Comparison of ENCODE assay signal across 18 cellular contexts in the genomic region with DNA sequence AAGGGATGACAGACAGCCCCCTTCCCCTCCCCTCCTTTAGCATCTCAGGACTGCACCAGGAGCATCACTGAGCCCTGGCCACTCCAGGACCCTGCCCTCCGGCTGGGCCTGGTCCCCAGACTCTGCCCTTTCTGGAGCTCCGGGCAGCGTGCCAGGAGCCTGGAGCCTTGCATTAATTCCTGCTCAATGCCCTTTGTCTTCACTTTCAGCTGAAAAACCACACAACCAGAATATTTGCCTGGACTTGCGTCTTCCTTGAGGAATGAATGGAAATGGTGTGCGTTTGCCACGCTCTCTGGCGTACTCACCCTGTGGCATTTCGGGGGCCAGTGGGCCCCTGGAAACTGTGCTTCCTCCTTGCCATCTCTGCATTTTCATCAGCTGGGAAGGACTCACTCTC. TPM values are rescaled to one million over a fixed set of nuclear protein-coding genes. Genes with fewer than 3 reads are reported as not detected.
DNase-seq lines count a peak whose midpoint lies in the region; ATAC-seq and TF ChIP-seq lines count a peak whose summit lies in the region.
"Had no signal": no experiment of that assay in that cellular context is flagged by ENCODE, and none has a peak within 500 bp of the region (broad histone marks: within the 10 kb centered on the region; RNA-seq: fewer than 3 reads in every experiment).

No MANE protein-coding gene starts in this region.

- CTCF ChIA-PET in mammary epithelial cell (lab: Charles Lee; ENCODE audit: low non-redundant PET): no interaction called here

- no peak overlapping the region for H3K23ac ChIP-seq in neuronal stem cell (ENCODE audit: low read depth, low read length, poor library complexity)

- H3K27me3 ChIP-seq in mammary epithelial cell (ENCODE audit: insufficient read depth, low read length) (no peaks in the 10 kb centered on the region), neuronal stem cell (ENCODE audit: control insufficient read depth in 3 of 3, insufficient read depth in 3 of 3, low read depth in 1 of 3, low read length in 3 of 3) (no peaks in the 10 kb centered on the region), GM23338 (ENCODE audit: insufficient read depth) (no peaks in the 10 kb centered on the region)
- H3K27me3 ChIP-seq: dorsolateral prefrontal cortex had no signal

- dilution Hi-C loops in mammary epithelial cell (cut with HindIII; ENCODE audit: low sequenced_read_pairs): no loop called here

- no peak overlapping the region for H3K18ac ChIP-seq in neuronal stem cell (ENCODE audit: low read length)

- no TSS peak for BruUV-seq in mammary epithelial cell (replicated peaks; lab: Mats Ljungman, UMichigan)

- H3K9me2 ChIP-seq in GM23338 (ENCODE audit: insufficient read depth): no peaks in the 10 kb centered on the region

- no peak overlapping the region for H3K27ac ChIP-seq in mammary epithelial cell (ENCODE audit: insufficient read depth, low read depth, low read length)
- no peak overlapping the region for H3K27ac ChIP-seq in neuronal stem cell (replicated peaks; ENCODE audit: low read length)
- H3K27ac ChIP-seq in GM23338 (ENCODE audit: low read depth): no peak overlapping the region
- H3K27ac ChIP-seq: 22Rv1, dorsolateral prefrontal cortex, HL-60 had no signal

- H3K4me3 Mint-ChIP-seq in GM23338: no peak overlapping the region

- no peak overlapping the region for H2BK15ac ChIP-seq in neuronal stem cell (ENCODE audit: low read length)

- H3K4ac ChIP-seq in neuronal stem cell (ENCODE audit: low read length): no peak overlapping the region

- peaks cover 25% of the 10 kb centered on the region for H3K9me3 Mint-ChIP-seq in GM23338

- peak; percentile 41 for DNase-seq in DMS 273 (lab: John Stamatoyannopoulos, UW; ENCODE audit: unreplicated experiment)
- no peak for DNase-seq in DMS 273 treated with DMSO at 0.1 percent for 48 hours (lab: John Stamatoyannopoulos, UW)
- DNase-seq in NCI-H2171 (lab: John Stamatoyannopoulos, UW): peak; percentile 18
- DNase-seq in mammary epithelial cell: peak; percentile 95
- DNase-seq in neuronal stem cell (ENCODE audit: low spot score): no peak
- no peak for DNase-seq in UCSD-AML1 (lab: John Stamatoyannopoulos, UW; ENCODE audit: unreplicated experiment)
- DNase-seq in GM23338 (ENCODE audit: low spot score): no peak
- no peak for DNase-seq in NCI-H510A treated with DMSO at 0.1 percent for 48 hours (lab: John Stamatoyannopoulos, UW)
- DNase-seq: Caco-2; H7; NCI-H774; occipital lobe; stimulated activated CD4-positive, alpha-beta T cell treated with anti-CD3 and anti-CD28 coated beads, Interleukin-12 subunit alpha, Interleukin-12 subunit beta, amount 100 ng/mL, for 4 hours had no signal

- H3K9me3 ChIP-seq in mammary epithelial cell (replicated peaks; ENCODE audit: insufficient read depth, low read length) (peaks cover 9% of the 10 kb centered on the region), neuronal stem cell (replicated peaks in 1 of 2; ENCODE audit: control insufficient read depth in 2 of 2, insufficient read depth in 1 of 2, low read depth in 1 of 2, low read length in 2 of 2) (peaks cover 3 to 20% of the 10 kb centered on the region in 2 donors)

- H2BK120ac ChIP-seq in neuronal stem cell (ENCODE audit: low read depth, low read length): no peak overlapping the region

- no peak overlapping the region for H2AFZ ChIP-seq in mammary epithelial cell (ENCODE audit: low read depth, low read length)
- H2AFZ ChIP-seq in neuronal stem cell (ENCODE audit: low read length): no peak overlapping the region
- no peak overlapping the region for H2AFZ ChIP-seq in GM23338

- no peak overlapping the region for H2AK5ac ChIP-seq in neuronal stem cell (ENCODE audit: low read depth, low read length)

- H3K79me2 ChIP-seq in mammary epithelial cell (ENCODE audit: insufficient read depth, low read length): no peaks in the 10 kb centered on the region
- no peaks in the 10 kb centered on the region for H3K79me2 ChIP-seq in GM23338 (replicated peaks; ENCODE audit: insufficient read depth)

- H3K4me2 ChIP-seq in mammary epithelial cell (ENCODE audit: insufficient read depth, low read depth, low read length) (peak overlapping the region; percentile 58), neuronal stem cell (ENCODE audit: insufficient read depth, low read length, poor library complexity, severe bottlenecking) (no peak overlapping the region), GM23338 (no peak overlapping the region)

- no peak for ATAC-seq in GM23338
- ATAC-seq: Right ventricle myocardium inferior had no signal

- H3K9ac ChIP-seq in mammary epithelial cell (ENCODE audit: insufficient read depth, low read length): no peak overlapping the region
- no peak overlapping the region for H3K9ac ChIP-seq in neuronal stem cell (ENCODE audit: low read depth, low read length, poor library complexity)

- no peak overlapping the region for H3K27ac Mint-ChIP-seq in GM23338

- 1% methylated on average over 6 of the region's 8 CpGs for WGBS in mammary epithelial cell (ENCODE audit: low coverage, missing lambda C conversion rate)
- WGBS in neuronal stem cell (ENCODE audit: extremely low coverage in 2 of 2, insufficient read length in 2 of 2, insufficient replicate concordance in 1 of 2), 2 donors: no CpG with 5 or more reads among the region's 8 CpGs

- TF ChIP-seq CTCF in mammary epithelial cell (conservative IDR thresholded peaks at IDR 0.05 in 1 of 2, IDR thresholded peaks at IDR 0.05 in 1 of 2; ENCODE audit: extremely low read depth in 1 of 2, insufficient read depth in 1 of 2, low read depth in 1 of 2, low read length in 2 of 2): no peak
- no peak for TF ChIP-seq CTCF in GM23338 (conservative IDR thresholded peaks at IDR 0.05; ENCODE audit: low read depth in 2 of 2)

- H3K4me3 ChIP-seq in mammary epithelial cell (replicated peaks in 1 of 3; ENCODE audit: insufficient read depth in 1 of 3, low read depth in 2 of 3, low read length in 3 of 3): no peak overlapping the region
- no peak overlapping the region for H3K4me3 ChIP-seq in neuronal stem cell (ENCODE audit: low read length in 2 of 2)
- no peak overlapping the region for H3K4me3 ChIP-seq in GM23338
- H3K4me3 ChIP-seq: dorsolateral prefrontal cortex had no signal

- peaks cover 2% of the 10 kb centered on the region; the same call in 1 of the 2 replicates for H3F3A ChIP-seq in GM23338 (replicated peaks; ENCODE audit: low read depth)

- intact Hi-C loops in mammary epithelial cell (cut with micrococcal nuclease): no loop called here

- no peak overlapping the region for H2BK12ac ChIP-seq in neuronal stem cell (ENCODE audit: low read length)

- H4K8ac ChIP-seq in neuronal stem cell (ENCODE audit: low read depth, low read length): no peak overlapping the region

- H3K14ac ChIP-seq in neuronal stem cell (ENCODE audit: low read length): peak overlapping the region; percentile 50

- H2BK5ac ChIP-seq in neuronal stem cell (ENCODE audit: low read length): no peak overlapping the region

- peaks cover 2% of the 10 kb centered on the region; the same call in 1 of the 3 replicates for H3K4me1 Mint-ChIP-seq in GM23338

- H3K4me1 ChIP-seq in mammary epithelial cell (ENCODE audit: insufficient read depth, low read length) (peaks cover 29% of the 10 kb centered on the region), neuronal stem cell (ENCODE audit: control insufficient read depth in 2 of 2, insufficient read depth in 1 of 2, low read depth in 1 of 2, low read length in 2 of 2) (peaks cover 6 to 11% of the 10 kb centered on the region in 2 donors), GM23338 (ENCODE audit: insufficient read depth) (peaks cover 9% of the 10 kb centered on the region; the same call in 1 of the 2 replicates)
- H3K4me1 ChIP-seq: Caco-2 had no signal

- H3K79me1 ChIP-seq in neuronal stem cell (ENCODE audit: low read depth, low read length): peaks cover 2% of the 10 kb centered on the region

- in situ Hi-C loops in mammary epithelial cell (cut with MboI; ENCODE audit: low sequenced_read_pairs in 2 of 2): no loop called here

- H4K91ac ChIP-seq in neuronal stem cell (ENCODE audit: low read depth, low read length, poor library complexity): no peak overlapping the region

- H3K36me3 Mint-ChIP-seq in GM23338 (ENCODE audit: low read depth): peaks cover 3% of the 10 kb centered on the region; the same call in 1 of the 3 replicates

- no peaks in the 10 kb centered on the region for H3K36me3 ChIP-seq in mammary epithelial cell (ENCODE audit: insufficient read depth, low read length)
- no peaks in the 10 kb centered on the region for H3K36me3 ChIP-seq in neuronal stem cell (replicated peaks in 1 of 2; ENCODE audit: control insufficient read depth in 2 of 2, insufficient read depth in 2 of 2, low read length in 2 of 2)
- H3K36me3 ChIP-seq in GM23338 (ENCODE audit: insufficient read depth): 0 out of 2 replicates have a peak, but pooled peaks cover 5% of the 10 kb centered on the region

- H4K20me1 ChIP-seq in mammary epithelial cell (ENCODE audit: insufficient read depth, low read length) (no peaks in the 10 kb centered on the region), GM23338 (replicated peaks; ENCODE audit: insufficient read depth) (no peaks in the 10 kb centered on the region)

- peaks cover 11% of the 10 kb centered on the region for H3K27me3 Mint-ChIP-seq in GM23338 (ENCODE audit: insufficient read depth, low read depth, poor library complexity)

TF ChIP-seq in GM23338, 12 proteins besides CTCF, POLR2A, EP300 and RAD21 (continues in another document):
- TF ChIP-seq JUNB (IDR thresholded peaks at IDR 0.05; ENCODE audit: unreplicated experiment): no peak
- no peak for TF ChIP-seq EZH2phosphoT487 (IDR thresholded peaks at IDR 0.05; ENCODE audit: unreplicated experiment)
- TF ChIP-seq CREB1 (CRISPR knock-in tag; IDR thresholded peaks at IDR 0.05; ENCODE audit: low read depth): no peak
- no peak for TF ChIP-seq NANOG (IDR thresholded peaks at IDR 0.05; ENCODE audit: borderline replicate concordance)

RNA-seq across cellular contexts. Expression of a gene that starts 8.5 kb away (rescaled TPM):
- total RNA-seq in mammary epithelial cell: 1 to 10 TPM in 1 of 2 donors, not detected in 1; 4.5 TPM
- polyA plus RNA-seq in mammary epithelial cell: 0.20 TPM
- not detected for polyA minus RNA-seq in mammary epithelial cell
- polyA plus RNA-seq in neuronal stem cell (2013, experiment 1 of 2): 1.5 TPM
- polyA plus RNA-seq in neuronal stem cell (2013, experiment 2 of 2): 2.0 TPM
- 16.2 and 20.4 TPM in 2 replicates for total RNA-seq in GM23338 (2014; rRNA removed; shearing (Covaris generic))
- polyA plus RNA-seq in GM23338 (2016; fragmentation: Nextera tagmentation; extraction: Ambion mirVana): 3.8 and 3.9 TPM in 2 replicates
- total RNA-seq: mesenteric fat pad had no signal

Comparison
In these comparisons a context has a peak if more than half of its experiments do, and no peak if none do; other contexts are left out.
1. DNase-seq: peak in DMS 273 (single experiment), NCI-H2171 (single experiment) and mammary epithelial cell (single experiment); none in DMS 273 treated with DMSO at 0.1 percent for 48 hours (single experiment), neuronal stem cell (single experiment), UCSD-AML1 (single experiment), GM23338 (single experiment) and NCI-H510A treated with DMSO at 0.1 percent for 48 hours (single experiment).